In the genomic region with DNA sequence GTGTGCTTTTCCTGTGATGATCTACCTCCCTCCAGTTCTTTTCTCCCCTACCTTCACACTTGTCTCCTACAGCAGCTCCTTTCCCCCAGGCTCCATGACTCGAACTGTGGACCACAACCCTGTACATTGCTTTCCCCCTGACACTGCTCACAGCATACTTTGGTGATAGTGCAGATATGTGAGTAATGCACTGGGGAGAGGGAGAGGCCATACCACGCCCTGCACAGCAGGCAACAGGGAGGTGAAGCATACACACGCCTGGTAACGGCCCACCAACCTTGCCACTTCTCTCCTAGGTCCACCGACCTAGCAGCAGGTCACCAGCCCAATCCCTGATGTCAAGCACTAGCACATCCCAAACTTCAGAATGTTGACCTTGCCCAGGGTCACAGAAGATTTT, we compare ENCODE assay signal across 8 cellular contexts.
"Had no signal": no experiment of that assay in that cellular context is flagged by ENCODE, and none has a peak within 500 bp of the region (broad histone marks: within the 10 kb centered on the region; RNA-seq: fewer than 3 reads in every experiment).

No MANE protein-coding gene starts in this region.

- DNase-seq: H9, HCEC 1CT, KBM-7 had no signal

- H3K4me3 Mint-ChIP-seq: GM23338, H9 had no signal

- H3K4me1 Mint-ChIP-seq: GM23338 had no signal

- FAIRE-seq: H54, HepG2 had no signal

- H3K4me2 ChIP-seq: GM23338, KMS-11 had no signal

- ATAC-seq: GM23338, HepG2 had no signal

- H3K36me3 Mint-ChIP-seq: IgD-negative memory B cell had no signal

- H3K4me3 ChIP-seq: GM23338 had no signal

- H3K9ac ChIP-seq: KMS-11 had no signal

- H3K27ac ChIP-seq: KMS-11 had no signal

- H3K27ac Mint-ChIP-seq: GM23338, H9 had no signal

- H2AFZ ChIP-seq: GM23338 had no signal
